14 cellular contexts compared by ENCODE assay signal in genomic region chr2:172099472-172100079, GRCh38. TPM values are rescaled to one million over a fixed set of nuclear protein-coding genes. Genes with fewer than 3 reads are reported as not detected.
DNase-seq lines count a peak whose midpoint lies in the region; ATAC-seq and TF ChIP-seq lines count a peak whose summit lies in the region.
"Had no signal": no experiment of that assay in that cellular context is flagged by ENCODE, and none has a peak within 500 bp of the region (broad histone marks: within the 10 kb centered on the region; RNA-seq: fewer than 3 reads in every experiment).

No MANE protein-coding gene starts in this region.

- H3K36me3 ChIP-seq in heart right ventricle (no peaks in the 10 kb centered on the region), thoracic aorta (no peaks in the 10 kb centered on the region), adrenal gland (replicated peaks in 1 of 2) (no peaks in the 10 kb centered on the region)
- H3K36me3 ChIP-seq: BE2C, left lung had no signal

- intact Hi-C loops in heart right ventricle (cut with DNase I): loop anchor here in 9 of 10 donors (5.0 to 10.0 kb wide), 7 partner anchors 175 to 525 kb away; partner anchors contain the start of gene HAT1 (in 1 of the 9)
- intact Hi-C loops in right cardiac atrium (cut with DNase I): loop anchor here in 3 of 4 donors (5.0 to 10.0 kb wide), 3 partner anchors 287 to 505 kb away; no protein-coding TSS in a partner anchor
- intact Hi-C loops in adrenal gland (cut with DNase I): loop anchor here (5.0 to 10.0 kb wide), 6 partner anchors 97 to 525 kb away; partner anchors contain the start of gene METAP1D (in 1 of the 2)

- TF ChIP-seq CTCF in heart right ventricle (IDR thresholded peaks at IDR 0.05) (no peak), WI38 (IDR thresholded peaks at IDR 0.05; ENCODE audit: low read depth, low read length) (no peak), foreskin fibroblast (IDR thresholded peaks at IDR 0.05; ENCODE audit: low read depth, low read length) (no peak), thoracic aorta (IDR thresholded peaks at IDR 0.05) (no peak), adrenal gland (IDR thresholded peaks at IDR 0.05) (no peak)

- no peak for ATAC-seq in heart right ventricle
- ATAC-seq in right cardiac atrium: no peak
- ATAC-seq in thoracic aorta (ENCODE audit: insufficient number of reproducible peaks, low FRiP score, low read depth): no peak
- no peak for ATAC-seq in GM18868 (IDR thresholded peaks at IDR 0.05; ENCODE audit: unreplicated experiment)
- ATAC-seq: esophagus mucosa had no signal

- H3K27ac ChIP-seq in heart right ventricle (no peak overlapping the region), right cardiac atrium (ENCODE audit: low read length) (no peak overlapping the region), thoracic aorta (peak overlapping the region in 1 of 2 donors; percentile 27), adrenal gland (peak overlapping the region in 1 of 5 donors; percentile 10)
- H3K27ac ChIP-seq: left lung had no signal

- H3K4me1 ChIP-seq in heart right ventricle (peaks cover 35 to 90% (median 80%) of the 10 kb centered on the region in 9 donors), right cardiac atrium (ENCODE audit: control insufficient read depth, insufficient read depth, low read length) (peaks cover 12% of the 10 kb centered on the region), thoracic aorta (ENCODE audit: control insufficient read depth in 1 of 2, low read depth in 2 of 2) (peaks cover 48 to 77% of the 10 kb centered on the region in 2 donors), adrenal gland (replicated peaks in 1 of 2) (peaks cover 37 to 67% of the 10 kb centered on the region in 2 donors)
- H3K4me1 ChIP-seq: BE2C had no signal

- H3K27me3 ChIP-seq in heart right ventricle (peaks cover 90 to 100% (median 100%) of the 10 kb centered on the region in 7 donors), right cardiac atrium (ENCODE audit: control insufficient read depth, insufficient read depth) (no peaks in the 10 kb centered on the region), thoracic aorta (replicated peaks; ENCODE audit: insufficient read depth) (peaks cover 58% of the 10 kb centered on the region), adrenal gland (peaks cover 92% of the 10 kb centered on the region)

- H3K4me3 ChIP-seq in heart right ventricle: peak overlapping the region in 8 of 10 donors; percentile 18 to 52 (median 26)
- H3K4me3 ChIP-seq in right cardiac atrium (ENCODE audit: low read length): no peak overlapping the region
- H3K4me3 ChIP-seq in WI38 (ENCODE audit: low read depth, low read length): peak overlapping the region; percentile 55
- H3K4me3 ChIP-seq in foreskin fibroblast (ENCODE audit: low read depth in 1 of 2, low read length in 2 of 2): peak overlapping the region; percentile 50
- H3K4me3 ChIP-seq in thoracic aorta: peak overlapping the region; percentile 71
- peak overlapping the region in 1 of 4 donors; percentile 53 for H3K4me3 ChIP-seq in adrenal gland

- H3K9me3 ChIP-seq in heart right ventricle: no peaks in the 10 kb centered on the region
- no peaks in the 10 kb centered on the region for H3K9me3 ChIP-seq in right cardiac atrium (ENCODE audit: control insufficient read depth, low read length)
- H3K9me3 ChIP-seq in thoracic aorta: no peaks in the 10 kb centered on the region
- no peaks in the 10 kb centered on the region for H3K9me3 ChIP-seq in adrenal gland (replicated peaks in 1 of 3)
- H3K9me3 ChIP-seq: BE2C, left lung had no signal

- no peak for TF ChIP-seq POLR2A in adrenal gland (IDR thresholded peaks at IDR 0.05)

- 4 to 6% methylated on average over 12 to 13 of the region's 13 CpGs for WGBS in heart right ventricle, 2 donors
- WGBS in right cardiac atrium: 7% methylated on average over 13 of the region's 13 CpGs
- WGBS in adrenal gland, 4 donors: 7 to 17% (median 10%) methylated on average over 7 to 13 of the region's 13 CpGs

- DNase-seq in heart right ventricle (no peak), right cardiac atrium (no peak), foreskin fibroblast (no peak), thoracic aorta (ENCODE audit: low spot score) (no peak), adrenal gland (no peak), NCI-H1092 (lab: John Stamatoyannopoulos, UW) (no peak)
- DNase-seq: NCI-H2171 had no signal

RNA-seq across cellular contexts. Expression of gene DLX2, which starts 3.1 kb away (rescaled TPM):
- under 1 TPM in 1 of 10 donors, not detected in 9; 0.11 TPM for total RNA-seq in heart right ventricle
- not detected for polyA plus RNA-seq in heart right ventricle
- total RNA-seq in right cardiac atrium: not detected
- polyA plus RNA-seq in right cardiac atrium: not detected
- 1 to 10 TPM in 1 of 2 donors, not detected in 1; 1.6 TPM for total RNA-seq in thoracic aorta
- under 1 TPM in 3 of 8 donors, not detected in 5; 0.15 to 0.49 (median 0.28) TPM for total RNA-seq in adrenal gland
- polyA plus RNA-seq in adrenal gland: under 1 TPM; 0.07 to 0.32 (median 0.13) TPM
- total RNA-seq: activated naive CD8-positive, alpha-beta T cell treated with anti-CD3 and anti-CD28 coated beads for 36 hours; esophagus mucosa; left lung; renal cortical epithelial cell had no signal

RNA-seq across cellular contexts. Expression of gene DLX1, which starts 14.3 kb away (rescaled TPM):
- total RNA-seq in heart right ventricle (under 1 TPM in 1 of 10 donors, not detected in 9; 0.41 TPM), right cardiac atrium (under 1 TPM in 2 of 4 donors, not detected in 2; 0.18 to 0.23 TPM), thoracic aorta (under 1 TPM; 0.68 to 0.92 TPM), adrenal gland (1 to 10 TPM in 1 of 8 donors, under 1 TPM in 2, not detected in 5; 0.28 to 1.3 (median 0.53) TPM)
- polyA plus RNA-seq in heart right ventricle (under 1 TPM in 1 of 2 donors, not detected in 1; 0.10 TPM), right cardiac atrium (0.23 TPM), adrenal gland (1 to 10 TPM in 1 of 3 donors, under 1 TPM in 2; 0.47 to 1.4 (median 0.64) TPM)
- total RNA-seq: esophagus mucosa, left lung, renal cortical epithelial cell had no signal
